ENCODE assay signal across 8 cellular contexts in genomic region chr12:42469355-42470006, GRCh38.
DNase-seq lines count a peak whose midpoint lies in the region; ATAC-seq and TF ChIP-seq lines count a peak whose summit lies in the region.

No MANE protein-coding gene starts in this region.

- intact Hi-C loops in CD4-positive, alpha-beta T cell (cut with DNase I, micrococcal nuclease) = no loop called here

- H3K4me1 Mint-ChIP-seq in CD4-positive, alpha-beta T cell (ENCODE audit: low read depth) = peaks cover 21% of the 10 kb centered on the region

- H3K27me3 ChIP-seq in CD4-positive, alpha-beta T cell (ENCODE audit: control insufficient read depth, insufficient read depth, low read length) = no peaks in the 10 kb centered on the region

- H3K4me3 Mint-ChIP-seq in CD4-positive, alpha-beta T cell = peak overlapping the region; percentile 23

- POLR2A ChIA-PET in CD4-positive, alpha-beta T cell (lab: Charles Lee) = no interaction called here

- H3K27ac ChIP-seq in CD4-positive, alpha-beta T cell (ENCODE audit: low read depth, low read length) = no peak overlapping the region

- H3K36me3 Mint-ChIP-seq in CD4-positive, alpha-beta T cell (ENCODE audit: low read depth) = no peaks in the 10 kb centered on the region

- no peak for TF ChIP-seq CTCF in CD4-positive, alpha-beta T cell (IDR thresholded peaks at IDR 0.05)

- CTCF ChIA-PET in CD4-positive, alpha-beta T cell (lab: Charles Lee) = no interaction called here

- no peak for ATAC-seq in CD4-positive, alpha-beta T cell (ENCODE audit: poor library complexity)
- ATAC-seq in GM18909 (IDR thresholded peaks at IDR 0.05; ENCODE audit: poor library complexity, unreplicated experiment) (peak; percentile 96), HG03045 (IDR thresholded peaks at IDR 0.05; ENCODE audit: unreplicated experiment) (peak; percentile 97)

- H3K27ac Mint-ChIP-seq in CD4-positive, alpha-beta T cell = no peak overlapping the region

- H3K27me3 Mint-ChIP-seq in CD4-positive, alpha-beta T cell = peaks cover 59% of the 10 kb centered on the region

- no peaks in the 10 kb centered on the region for H3K9me3 ChIP-seq in CD4-positive, alpha-beta T cell (ENCODE audit: control insufficient read depth, low read length)

- no peaks in the 10 kb centered on the region for H3K9me3 Mint-ChIP-seq in CD4-positive, alpha-beta T cell

- no peak for DNase-seq in CD4-positive, alpha-beta T cell
- DNase-seq in SIG-M5 treated with dmso at 0.1 percent for 504 hours (lab: John Stamatoyannopoulos, UW; ENCODE audit: unreplicated experiment) (peak; percentile 92), pons (ENCODE audit: low spot score) (peak; percentile 48), DMS 273 (lab: John Stamatoyannopoulos, UW; ENCODE audit: unreplicated experiment) (no peak), NCI-H748 (lab: John Stamatoyannopoulos, UW; ENCODE audit: unreplicated experiment) (no peak), NCI-H2171 (lab: John Stamatoyannopoulos, UW) (no peak)

Comparison
In these comparisons a context has a peak if more than half of its experiments do, and no peak if none do; other contexts are left out.
1. DNase-seq: peak in SIG-M5 treated with dmso at 0.1 percent for 504 hours (single experiment) and pons (single experiment); none in CD4-positive, alpha-beta T cell (0 of 10), DMS 273 (single experiment), NCI-H748 (single experiment) and NCI-H2171 (single experiment).